Comparison of ENCODE assay signal across 12 cellular contexts in the genomic region with DNA sequence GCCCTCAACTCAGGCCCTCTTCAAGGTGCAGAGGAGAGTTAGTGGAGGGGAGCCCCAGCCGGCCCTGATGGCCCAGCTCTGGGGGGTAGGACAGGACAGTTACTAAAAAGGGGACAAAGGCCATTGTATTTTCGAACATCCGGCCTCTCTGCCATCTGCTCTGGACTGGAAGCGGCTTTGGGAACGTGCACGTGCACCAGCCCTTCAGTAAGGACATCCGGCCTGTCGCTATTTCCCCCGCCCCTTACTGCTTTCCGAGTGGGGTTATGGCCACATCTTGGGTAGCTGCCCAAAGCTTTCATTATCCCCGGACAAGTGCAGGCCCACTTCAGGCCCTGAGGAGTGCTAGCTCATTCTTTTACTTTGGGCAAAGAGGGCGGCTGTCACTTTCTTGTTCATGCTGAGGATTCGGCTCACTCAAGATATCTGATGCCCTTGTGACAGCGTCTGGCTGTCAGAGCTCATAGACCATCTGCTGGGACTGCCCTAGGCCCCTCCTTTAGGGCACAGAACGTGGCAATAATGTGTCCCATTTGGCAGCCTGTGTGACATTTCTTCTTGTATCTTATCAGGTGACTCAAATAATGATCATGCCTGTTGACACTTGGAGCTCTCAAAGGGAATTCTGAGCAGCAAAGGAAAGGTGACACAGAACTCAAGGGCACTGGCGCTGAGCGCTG. TPM values are rescaled to one million over a fixed set of nuclear protein-coding genes. Genes with fewer than 3 reads are reported as not detected.
DNase-seq lines count a peak whose midpoint lies in the region; ATAC-seq, FAIRE-seq and TF ChIP-seq lines count a peak whose summit lies in the region.
"Had no signal": no experiment of that assay in that cellular context is flagged by ENCODE, and none has a peak within 500 bp of the region (broad histone marks: within the 10 kb centered on the region; RNA-seq: fewer than 3 reads in every experiment).

No MANE protein-coding gene starts in this region.

- POLR2A ChIA-PET in A549 (lab: Yijun Ruan, JAX), result no interaction called here

- peaks cover 0 to 7% of the 10 kb centered on the region in 2 donors for H3K4me1 Mint-ChIP-seq in effector memory CD8-positive, alpha-beta T cell (ENCODE audit: low read depth in 2 of 2)

- H3K9me3 ChIP-seq in A549, result no peaks in the 10 kb centered on the region
- H3K9me3 ChIP-seq in mesodermal cell (ENCODE audit: control insufficient read depth, low read length), result no peaks in the 10 kb centered on the region
- H3K9me3 ChIP-seq in HAP-1, result no peaks in the 10 kb centered on the region

- H3K36me3 ChIP-seq in mesodermal cell (ENCODE audit: control insufficient read depth, insufficient read depth, low read length) (no peaks in the 10 kb centered on the region), HAP-1 (replicated peaks) (no peaks in the 10 kb centered on the region; the same call in 1 of the 2 replicates)

- no peak for TF ChIP-seq POLR2A in A549 (IDR thresholded peaks at IDR 0.05; ENCODE audit: low read length)

- in situ Hi-C loops in HAP-1 (cut with MboI; ENCODE audit: low sequenced_read_pairs), result loop anchor here (5.0 kb wide), 1 partner anchor 103 kb away; the partner anchor contains the start of genes CHPF and TMEM198

- H3K4me1 ChIP-seq in A549, result peaks cover 10% of the 10 kb centered on the region; the same call in 2 of the 3 replicates
- peaks cover 29% of the 10 kb centered on the region for H3K4me1 ChIP-seq in mesodermal cell (ENCODE audit: control insufficient read depth, insufficient read depth, low read length, poor library complexity, severe bottlenecking)
- no peaks in the 10 kb centered on the region for H3K4me1 ChIP-seq in HAP-1

- no peak for TF ChIP-seq EP300 in A549 (IDR thresholded peaks at IDR 0.05)

- H3K36me3 Mint-ChIP-seq in effector memory CD8-positive, alpha-beta T cell (ENCODE audit: insufficient read depth), result peaks cover 3% of the 10 kb centered on the region

- H3K4me3 Mint-ChIP-seq in effector memory CD8-positive, alpha-beta T cell, result no peak overlapping the region
- H3K4me3 Mint-ChIP-seq: B cell; T-helper 1 cell treated with Interleukin-12 subunit alpha and Interleukin-12 subunit beta and Interleukin-4 antibody, amounts not matched to agents 30 μg/mL and 1 μg/mL, for 36 hours had no signal

- 0 out of 3 replicates have a peak overlapping the region, but pooled peaks have one; percentile 4 for H3K4me2 ChIP-seq in A549

- no peak overlapping the region for H3K27ac Mint-ChIP-seq in effector memory CD8-positive, alpha-beta T cell
- H3K27ac Mint-ChIP-seq: B cell; T-helper 1 cell treated with Interleukin-12 subunit alpha and Interleukin-12 subunit beta and Interleukin-4 antibody, amounts not matched to agents 30 μg/mL and 1 μg/mL, for 36 hours had no signal

- CTCF ChIA-PET in A549 (lab: Yijun Ruan, JAX), result interaction anchor here (0.6 to 6.6 kb wide), 12 partner anchors 12 to 256 kb away, joined by 3 to 68 read pairs (median 4); partner anchors contain the start of genes CHPF, OBSL1 and TMEM198

- TF ChIP-seq CTCF in A549 (IDR thresholded peaks at IDR 0.05), result no peak

- no peak for ATAC-seq in A549
- no peak for ATAC-seq in effector memory CD8-positive, alpha-beta T cell (replicated peaks)
- no peak for ATAC-seq in GM21619 (IDR thresholded peaks at IDR 0.05; ENCODE audit: unreplicated experiment)

- H3K9me3 Mint-ChIP-seq in effector memory CD8-positive, alpha-beta T cell, result no peaks in the 10 kb centered on the region
- H3K9me3 Mint-ChIP-seq: T-helper 1 cell treated with Interleukin-12 subunit alpha and Interleukin-12 subunit beta and Interleukin-4 antibody, amounts not matched to agents 30 μg/mL and 1 μg/mL, for 36 hours had no signal

- WGBS in A549 (ENCODE audit: missing lambda C conversion rate), result 76% methylated on average over 17 of the region's 17 CpGs
- 88 to 92% methylated on average over 15 to 17 of the region's 17 CpGs for WGBS in mesodermal cell (ENCODE audit: insufficient coverage in 2 of 2), 2 experiments

- no peak overlapping the region for H3K27ac ChIP-seq in A549
- peak overlapping the region; percentile 6 for H3K27ac ChIP-seq in epithelial cell of prostate
- H3K27ac ChIP-seq in mesodermal cell (ENCODE audit: low read depth, low read length, severe bottlenecking), result peak overlapping the region; percentile 69

- H3K4me3 ChIP-seq in A549, result no peak overlapping the region
- no peak overlapping the region for H3K4me3 ChIP-seq in mesodermal cell (ENCODE audit: extremely low read depth, insufficient read depth, low read length, poor library complexity, severe bottlenecking)
- H3K4me3 ChIP-seq in HAP-1, result no peak overlapping the region

- no peak for FAIRE-seq in A549 (lab: Jason Lieb, UNC)

- TF ChIP-seq RAD21 in A549 (conservative IDR thresholded peaks at IDR 0.05 in 1 of 2, IDR thresholded peaks at IDR 0.05 in 1 of 2), result no peak

- H3K27me3 Mint-ChIP-seq in effector memory CD8-positive, alpha-beta T cell, result peaks cover 44 to 87% of the 10 kb centered on the region in 2 donors

- peaks cover 1% of the 10 kb centered on the region for H3K27me3 ChIP-seq in HAP-1 (ENCODE audit: low read depth)

- DNase-seq in A549 (ENCODE audit: low read depth in 1 of 2, low spot score in 1 of 2) (no peak), NCI-H2171 treated with DMSO at 0.1 percent for 48 hours (lab: John Stamatoyannopoulos, UW) (peak; percentile 90), epithelial cell of prostate (ENCODE audit: low read depth, low spot score) (no peak), HAP-1 (ENCODE audit: low spot score in 2 of 2) (no peak), T-helper 2 cell (no peak)
- DNase-seq in effector memory CD8-positive, alpha-beta T cell, result no peak
- DNase-seq: central memory CD4-positive, alpha-beta T cell; stimulated activated naive CD4-positive, alpha-beta T cell treated with Interleukin-2 at 50 U/mL for 16 hours had no signal

TF ChIP-seq in A549, 52 proteins besides CTCF, POLR2A, EP300 and RAD21:
- TF ChIP-seq NR3C1 (IDR thresholded peaks at IDR 0.05), result no peak
- no peak for TF ChIP-seq HOXB5 (CRISPR knock-in tag; IDR thresholded peaks at IDR 0.05)
- TF ChIP-seq JUNB (IDR thresholded peaks at IDR 0.05), result no peak
- no peak for TF ChIP-seq POLR2AphosphoS2 (conservative IDR thresholded peaks at IDR 0.05; ENCODE audit: low read length)
TF ChIP-seq in A549: peak in this region for 0.

RNA-seq across cellular contexts. Expression of gene SLC4A3, which starts 17.5 kb away (rescaled TPM):
- polyA plus RNA-seq in A549 (2011; rRNA removed), result 1.4 and 1.7 TPM in 2 replicates
- 2.5 and 3.1 TPM in 2 replicates for polyA plus RNA-seq in A549 (2012; cell fraction: cytosol; rRNA removed)
- 14.1 and 15.1 TPM in 2 replicates for polyA plus RNA-seq in A549 (2012; cell fraction: nucleus; rRNA removed)
- 2.2 to 3.6 TPM (median 3.1 TPM) in 3 replicates for polyA plus RNA-seq in A549 (2017; fragmentation: RNase III; extraction: RNeasy Plus Mini Kit Qiagen cat#74134 plus additional on column Dnase treatment)
- 0.91 and 2.2 TPM in 2 replicates for polyA minus RNA-seq in A549 (2011; rRNA and poly(A)+ RNA removed)
- 5.6 TPM for polyA plus RNA-seq in mesodermal cell (2013, experiment 1 of 2)
- 5.8 TPM for polyA plus RNA-seq in mesodermal cell (2013, experiment 2 of 2)

RNA-seq across cellular contexts. Expression of gene STK11IP, which starts 47.3 kb away (rescaled TPM):
- polyA plus RNA-seq in A549 (2011; rRNA removed) (13.3 and 18.4 TPM in 2 replicates), A549 (2017; fragmentation: RNase III; extraction: RNeasy Plus Mini Kit Qiagen cat#74134 plus additional on column Dnase treatment) (15.4 to 21.2 TPM (median 18.8 TPM) in 3 replicates)
- polyA plus RNA-seq in A549 (2012; cell fraction: cytosol; rRNA removed), result 15.2 and 19.4 TPM in 2 replicates
- polyA plus RNA-seq in A549 (2012; cell fraction: nucleus; rRNA removed), result 110 and 137 TPM in 2 replicates
- 25.5 and 39.6 TPM in 2 replicates for polyA minus RNA-seq in A549 (2011; rRNA and poly(A)+ RNA removed)
- 17.4 TPM for polyA plus RNA-seq in mesodermal cell (2013, experiment 1 of 2)
- 14.3 TPM for polyA plus RNA-seq in mesodermal cell (2013, experiment 2 of 2)

Comparison
In these comparisons a context has a peak if more than half of its experiments do, and no peak if none do; other contexts are left out.
1. H3K27ac ChIP-seq: peak in epithelial cell of prostate (single experiment) and mesodermal cell (single experiment); none in A549 (0 of 2).